Comparison of ENCODE assay signal across 1 cellular context in the genomic region with DNA sequence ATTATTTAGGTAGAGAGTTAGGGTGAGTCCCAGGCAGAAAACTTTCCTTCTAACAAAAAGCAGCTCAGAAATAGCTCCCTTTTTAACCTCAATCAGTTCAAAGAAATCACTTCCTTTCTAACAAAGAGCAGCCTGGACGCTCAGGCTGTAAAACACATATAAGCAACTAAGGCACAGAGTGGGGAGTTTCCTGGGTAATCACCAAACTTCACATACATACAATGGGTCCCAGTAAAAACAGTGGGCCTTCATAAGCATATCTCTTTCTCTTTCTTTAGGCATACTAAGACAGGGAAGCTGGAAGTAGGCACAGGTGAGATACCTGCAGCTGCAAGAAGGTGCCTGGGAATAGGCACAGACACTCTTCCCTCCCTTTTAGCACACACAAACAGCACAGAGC.
A peak's percentile ranks its signal among the peaks of the same experiment; 100 is the strongest.
TF ChIP-seq lines count a peak whose summit lies in the region.

No MANE protein-coding gene starts in this region.

TF ChIP-seq in GM12878, 131 proteins besides CTCF, POLR2A, EP300 and RAD21:
- TF ChIP-seq, protein P1, sequence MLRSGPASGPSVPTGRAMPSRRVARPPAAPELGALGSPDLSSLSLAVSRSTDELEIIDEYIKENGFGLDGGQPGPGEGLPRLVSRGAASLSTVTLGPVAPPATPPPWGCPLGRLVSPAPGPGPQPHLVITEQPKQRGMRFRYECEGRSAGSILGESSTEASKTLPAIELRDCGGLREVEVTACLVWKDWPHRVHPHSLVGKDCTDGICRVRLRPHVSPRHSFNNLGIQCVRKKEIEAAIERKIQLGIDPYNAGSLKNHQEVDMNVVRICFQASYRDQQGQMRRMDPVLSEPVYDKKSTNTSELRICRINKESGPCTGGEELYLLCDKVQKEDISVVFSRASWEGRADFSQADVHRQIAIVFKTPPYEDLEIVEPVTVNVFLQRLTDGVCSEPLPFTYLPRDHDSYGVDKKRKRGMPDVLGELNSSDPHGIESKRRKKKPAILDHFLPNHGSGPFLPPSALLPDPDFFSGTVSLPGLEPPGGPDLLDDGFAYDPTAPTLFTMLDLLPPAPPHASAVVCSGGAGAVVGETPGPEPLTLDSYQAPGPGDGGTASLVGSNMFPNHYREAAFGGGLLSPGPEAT (IDR thresholded peaks at IDR 0.05; ENCODE audit: low read depth) = peak; percentile 25; the same call in 1 of the 2 replicates
- no peak for TF ChIP-seq SIN3A (IDR thresholded peaks at IDR 0.05; ENCODE audit: low read depth, low read length)
- TF ChIP-seq NR2F1 (conservative IDR thresholded peaks at IDR 0.05) = no peak
- TF ChIP-seq, protein P2, sequence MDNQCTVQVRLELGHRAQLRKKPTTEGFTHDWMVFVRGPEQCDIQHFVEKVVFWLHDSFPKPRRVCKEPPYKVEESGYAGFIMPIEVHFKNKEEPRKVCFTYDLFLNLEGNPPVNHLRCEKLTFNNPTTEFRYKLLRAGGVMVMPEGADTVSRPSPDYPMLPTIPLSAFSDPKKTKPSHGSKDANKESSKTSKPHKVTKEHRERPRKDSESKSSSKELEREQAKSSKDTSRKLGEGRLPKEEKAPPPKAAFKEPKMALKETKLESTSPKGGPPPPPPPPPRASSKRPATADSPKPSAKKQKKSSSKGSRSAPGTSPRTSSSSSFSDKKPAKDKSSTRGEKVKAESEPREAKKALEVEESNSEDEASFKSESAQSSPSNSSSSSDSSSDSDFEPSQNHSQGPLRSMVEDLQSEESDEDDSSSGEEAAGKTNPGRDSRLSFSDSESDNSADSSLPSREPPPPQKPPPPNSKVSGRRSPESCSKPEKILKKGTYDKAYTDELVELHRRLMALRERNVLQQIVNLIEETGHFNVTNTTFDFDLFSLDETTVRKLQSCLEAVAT (IDR thresholded peaks at IDR 0.05) = no peak
